In genomic region chr16:71352466-71352865, GRCh38 we compare ENCODE assay signal across 25 cellular contexts.
"Had no signal": no experiment of that assay in that cellular context is flagged by ENCODE, and none has a peak within 500 bp of the region (broad histone marks: within the 10 kb centered on the region; RNA-seq: fewer than 3 reads in every experiment).

No MANE protein-coding gene starts in this region.

- H3K27ac ChIP-seq: HL-60, SJSA1, SK-N-MC had no signal

- H3K27me3 ChIP-seq: MG63, SJSA1 had no signal

- DNase-seq: IMR-90, Karpas-422, KG1, MG63, NCI-H1092, NCI-H1105 treated with DMSO at 0.1 percent for 48 hours, NCI-H1417 treated with DMSO at 0.1 percent for 48 hours, NCI-H146, NCI-H1694 treated with DMSO at 0.1 percent for 48 hours, NCI-H1930, NCI-H2081, NCI-H2107, NCI-H2171, NCI-H226, NCI-H446, NCI-H510A, NCI-H524 treated with DMSO at 0.1 percent for 48 hours, NCI-H69, NCI-H774, Right ventricle myocardium superior, RPMI8226, SIG-M5 had no signal

- H3K9me3 ChIP-seq: MG63, SJSA1 had no signal

- H3K4me3 ChIP-seq: MG63, SJSA1, SK-N-MC had no signal
